ENCODE assay signal across 1 cellular context in genomic region chr1:165403835-165404482, GRCh38.
TF ChIP-seq lines count a peak whose summit lies in the region.

No MANE protein-coding gene starts in this region.

TF ChIP-seq in GM23338, 12 proteins besides CTCF, POLR2A, EP300 and RAD21 (continued from another document):
- TF ChIP-seq ZNF462 (CRISPR knock-in tag; IDR thresholded peaks at IDR 0.05) (no peak), ZNF114 (CRISPR knock-in tag; IDR thresholded peaks at IDR 0.05) (no peak)
